8 cellular contexts compared by ENCODE assay signal in genomic region chr21:37060296-37060695, GRCh38. TPM values are rescaled to one million over a fixed set of nuclear protein-coding genes. Genes with fewer than 3 reads are reported as not detected.
DNase-seq lines count a peak whose midpoint lies in the region; ATAC-seq, FAIRE-seq and TF ChIP-seq lines count a peak whose summit lies in the region.

No MANE protein-coding gene starts in this region.

- peaks cover 14% of the 10 kb centered on the region for H3K9me3 Mint-ChIP-seq in WTC11

- no peaks in the 10 kb centered on the region for H3K4me1 ChIP-seq in small intestine (ENCODE audit: control insufficient read depth in 2 of 2, insufficient read depth in 1 of 2, low read depth in 1 of 2, low read length in 1 of 2)

- CTCF ChIA-PET in WTC11 (lab: Charles Lee), result interaction anchor here (1.2 to 2.5 kb wide), 3 partner anchors 71 to 83 kb away, joined by 3 to 9 read pairs (median 5); no protein-coding TSS in a partner anchor

- ATAC-seq in activated CD4-positive, CD25-positive, alpha-beta regulatory T cell treated with anti-CD3 and anti-CD28 coated beads, Interleukin-2, amount 50 U/mL, for 24 hours, result peak; percentile 87 to 94
- ATAC-seq in WTC11 (peak; percentile 80), left ventricle myocardium superior (peak; percentile 94), HG02981 (IDR thresholded peaks at IDR 0.05; ENCODE audit: unreplicated experiment) (no peak)

- no peak for TF ChIP-seq CTCF in WTC11 (IDR thresholded peaks at IDR 0.05)

- peaks cover 10% of the 10 kb centered on the region for H3K27me3 Mint-ChIP-seq in WTC11 (ENCODE audit: low read depth)

- peak overlapping the region in 1 of 2 donors; percentile 38 for H3K27ac ChIP-seq in small intestine (ENCODE audit: low read depth in 1 of 2, low read length in 1 of 2)

- no peak overlapping the region for H3K27ac Mint-ChIP-seq in WTC11

- 63 to 96% (median 77%) methylated on average over 1 of the region's 1 CpG for WGBS in small intestine, 3 donors

- no peak for DNase-seq in activated CD4-positive, CD25-positive, alpha-beta regulatory T cell (lab: John Stamatoyannopoulos, UW)
- DNase-seq in NCI-H1930 (lab: John Stamatoyannopoulos, UW), result peak; percentile 88
- DNase-seq in WTC11 (ENCODE audit: low spot score), result no peak
- peak; percentile 45 for DNase-seq in left ventricle myocardium superior
- DNase-seq in small intestine, result peak; percentile 58
- no peak for DNase-seq in stimulated activated CD4-positive, alpha-beta T cell treated with anti-CD3 and anti-CD28 coated beads, Interleukin-2, amount 100 ng/mL, for 24 hours

- intact Hi-C loops in left ventricle myocardium superior (cut with micrococcal nuclease), result no loop called here

- POLR2A ChIA-PET in WTC11 (lab: Charles Lee), result interaction anchor here (0.6 kb wide), 1 partner anchor 312 kb away, joined by 3 read pairs; no protein-coding TSS in a partner anchor

- no peak overlapping the region for H3K4me3 Mint-ChIP-seq in WTC11

- H3K27me3 ChIP-seq in small intestine (ENCODE audit: control insufficient read depth in 2 of 2, insufficient read depth in 2 of 2, low read length in 2 of 2), result no peaks in the 10 kb centered on the region

- peaks cover 34% of the 10 kb centered on the region for H3K4me1 Mint-ChIP-seq in WTC11

- H3K4me3 ChIP-seq in small intestine (ENCODE audit: low read depth in 1 of 2, low read length in 2 of 2), result no peak overlapping the region

- peaks cover 0 to 4% of the 10 kb centered on the region in 2 donors for H3K36me3 ChIP-seq in small intestine (ENCODE audit: control insufficient read depth in 2 of 2, insufficient read depth in 2 of 2, low read length in 2 of 2)

- FAIRE-seq in small intestine (lab: Jason Lieb, UNC), result no peak

- no peaks in the 10 kb centered on the region for H3K9me3 ChIP-seq in small intestine (ENCODE audit: control insufficient read depth, low read depth)

- 0 out of 2 replicates have a peak, but pooled peaks cover 7% of the 10 kb centered on the region for H3K36me3 Mint-ChIP-seq in WTC11

TF ChIP-seq in WTC11, 78 proteins besides CTCF, POLR2A, EP300 and RAD21:
- TF ChIP-seq ELF4 (CRISPR knock-in tag; IDR thresholded peaks at IDR 0.05; ENCODE audit: low read depth) (no peak), NFATC4 (CRISPR knock-in tag; IDR thresholded peaks at IDR 0.05) (no peak), ZNF317 (CRISPR knock-in tag; IDR thresholded peaks at IDR 0.05; ENCODE audit: borderline replicate concordance, low read depth) (no peak), ZNF416 (CRISPR knock-in tag; IDR thresholded peaks at IDR 0.05) (no peak), PRRX2 (CRISPR knock-in tag; IDR thresholded peaks at IDR 0.05) (no peak), MXD4 (CRISPR knock-in tag; IDR thresholded peaks at IDR 0.05; ENCODE audit: borderline replicate concordance) (no peak), USF2 (CRISPR knock-in tag; IDR thresholded peaks at IDR 0.05) (no peak), OVOL2 (CRISPR knock-in tag; IDR thresholded peaks at IDR 0.05; ENCODE audit: borderline replicate concordance) (no peak), CREB1 (CRISPR knock-in tag; IDR thresholded peaks at IDR 0.05) (no peak), ZBTB21 (CRISPR knock-in tag; IDR thresholded peaks at IDR 0.05; ENCODE audit: borderline replicate concordance) (no peak), TEAD4 (CRISPR knock-in tag; IDR thresholded peaks at IDR 0.05) (no peak), ZNF425 (CRISPR knock-in tag; conservative IDR thresholded peaks at IDR 0.05) (no peak), NR1H2 (CRISPR knock-in tag; IDR thresholded peaks at IDR 0.05) (no peak), E2F5 (CRISPR knock-in tag; IDR thresholded peaks at IDR 0.05) (no peak), NR3C1 (CRISPR knock-in tag; conservative IDR thresholded peaks at IDR 0.05; ENCODE audit: low read depth) (no peak)
TF ChIP-seq in WTC11: peak in this region for 0.

RNA-seq across cellular contexts. Expression of gene PIGP, which starts 12.6 kb away (rescaled TPM):
- 10.9 to 17.0 TPM (median 16.2 TPM) in 3 replicates for total RNA-seq in WTC11 (2021)
- total RNA-seq in left ventricle myocardium superior, result 36.8 TPM
- polyA plus RNA-seq in small intestine, result 10 to 100 TPM; 10.5 to 27.3 (median 21.5) TPM

RNA-seq across cellular contexts. Expression of gene TTC3, which starts 12.8 kb away (rescaled TPM):
- total RNA-seq in WTC11 (2021), result 27.8 to 29.2 TPM (median 29.0 TPM) in 3 replicates
- 37.0 TPM for total RNA-seq in left ventricle myocardium superior
- 10 to 100 TPM; 18.6 to 32.0 (median 25.9) TPM for polyA plus RNA-seq in small intestine

RNA-seq across cellular contexts. Expression of gene RIPPLY3, which starts 53.8 kb away (rescaled TPM):
- total RNA-seq in WTC11 (2021) (2.0 to 3.5 TPM (median 2.3 TPM) in 3 replicates), left ventricle myocardium superior (not detected)
- polyA plus RNA-seq in small intestine, result under 1 TPM in 1 of 3 donors, not detected in 2; 0.07 TPM

Comparison
In these comparisons a context has a peak if more than half of its experiments do, and no peak if none do; other contexts are left out.
1. DNase-seq: peak in NCI-H1930 (2 of 2), left ventricle myocardium superior (single experiment) and small intestine (single experiment); none in activated CD4-positive, CD25-positive, alpha-beta regulatory T cell (0 of 4), WTC11 (single experiment) and stimulated activated CD4-positive, alpha-beta T cell treated with anti-CD3 and anti-CD28 coated beads, Interleukin-2, amount 100 ng/mL, for 24 hours (0 of 2).